ENCODE assay signal across 15 cellular contexts in the genomic region with DNA sequence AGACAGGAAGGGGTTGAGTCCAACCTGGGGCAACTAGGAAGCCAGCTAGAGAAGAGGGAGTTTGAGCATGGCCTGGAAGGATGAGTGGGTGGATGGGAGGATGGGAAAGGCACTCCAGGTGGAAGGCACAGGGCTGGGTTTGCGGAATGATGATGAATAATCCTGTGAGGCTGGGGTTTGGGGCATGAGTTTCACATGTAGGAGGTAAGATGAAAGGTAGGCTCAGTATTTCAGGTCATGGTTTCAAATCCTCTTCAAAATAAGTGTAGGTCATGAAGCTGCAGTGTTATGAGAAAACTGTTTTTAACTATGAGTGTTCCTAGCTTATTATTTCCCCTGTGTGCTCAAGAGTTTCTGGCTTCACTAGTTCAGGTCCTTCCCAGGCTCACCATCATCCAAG.
DNase-seq lines count a peak whose midpoint lies in the region; ATAC-seq, FAIRE-seq and TF ChIP-seq lines count a peak whose summit lies in the region.
"Had no signal": no experiment of that assay in that cellular context is flagged by ENCODE, and none has a peak within 500 bp of the region (broad histone marks: within the 10 kb centered on the region; RNA-seq: fewer than 3 reads in every experiment).

No MANE protein-coding gene starts in this region.

- peaks cover 1% of the 10 kb centered on the region for H3K79me2 ChIP-seq in GM12878 (ENCODE audit: control insufficient read depth, insufficient read depth, low read length)

- POLR2A ChIA-PET in GM12878 (lab: Charles Lee): interaction anchor here (0.6 to 3.7 kb wide), 2 partner anchors 9 to 188 kb away, joined by 4 to 11 read pairs; no protein-coding TSS in a partner anchor

- no peaks in the 10 kb centered on the region for H3K9me3 ChIP-seq in GM12878 (replicated peaks; ENCODE audit: control insufficient read depth, insufficient read depth, low read length)

- peak; percentile 61 for ATAC-seq in HG03025 (IDR thresholded peaks at IDR 0.05; ENCODE audit: low FRiP score, unreplicated experiment)
- peak; percentile 86 for ATAC-seq in GM12878
- ATAC-seq in GM19452 (IDR thresholded peaks at IDR 0.05; ENCODE audit: unreplicated experiment): no peak
- no peak for ATAC-seq in omental fat pad (ENCODE audit: low FRiP score)
- ATAC-seq: esophagus mucosa, left ventricle myocardium superior had no signal

- H3K4me2 ChIP-seq in GM12878 (ENCODE audit: control insufficient read depth, insufficient read depth): peak overlapping the region; percentile 55; the same call in 1 of the 2 replicates

- no TSS peak for BruUV-seq in GM12878 (replicated peaks; lab: Mats Ljungman, UMichigan)

- TF ChIP-seq EP300 in GM12878 (IDR thresholded peaks at IDR 0.05; ENCODE audit: borderline replicate concordance in 1 of 2, control insufficient read depth in 1 of 2, low read depth in 2 of 2, low read length in 2 of 2): peak in 1 of 2 experiments; percentile 47; a peak in 1 of 4 replicates

- TF ChIP-seq RAD21 in GM12878 (IDR thresholded peaks at IDR 0.05; ENCODE audit: insufficient read depth, low read depth, low read length): no peak

- H3K4me1 ChIP-seq in GM12878 (ENCODE audit: control insufficient read depth, insufficient read depth, low read length): peaks cover 52% of the 10 kb centered on the region

- H3K9ac ChIP-seq in GM12878 (ENCODE audit: control insufficient read depth, insufficient read depth, low read length): peak overlapping the region; percentile 9; the same call in 1 of the 2 replicates

- CTCF ChIA-PET in GM12878 (lab: Yijun Ruan, JAX): interaction anchor here (0.7 to 20.0 kb wide), 8 partner anchors 9 to 294 kb away, joined by 3 to 190 read pairs (median 5); partner anchors contain the start of gene HOXB5

- H2AFZ ChIP-seq in GM12878 (ENCODE audit: control insufficient read depth, low read depth, low read length): no peak overlapping the region

- SMC1A ChIA-PET in GM12878 (lab: Charles Lee; ENCODE audit: uncharacterized antibody, unreplicated experiment): interaction anchor here (0.6 to 5.4 kb wide), 9 partner anchors 8 to 185 kb away, joined by 3 to 38 read pairs (median 5); no protein-coding TSS in a partner anchor

- intact Hi-C loops in GM12878 (cut with micrococcal nuclease; ENCODE audit: unreplicated experiment): no loop called here

- DNase-seq in GM06990 (ENCODE audit: extremely low read depth, insufficient read length) (peak; percentile 45), GM13976 (ENCODE audit: low spot score) (peak; percentile 31), GM12878 (ENCODE audit: low read depth, low spot score) (peak; percentile 57), ureter (ENCODE audit: low spot score) (no peak), omental fat pad (ENCODE audit: low spot score) (no peak), brain microvascular endothelial cell (no peak)
- DNase-seq: GF-D8, GOT3, left ventricle myocardium superior, MV-4-11, NCI-H2171 treated with DMSO at 0.1 percent for 48 hours, OCI-M1 had no signal

- H3K36me3 ChIP-seq in GM06990 (ENCODE audit: control insufficient read depth, insufficient read depth, low read length) (no peaks in the 10 kb centered on the region), GM12878 (ENCODE audit: control insufficient read depth in 2 of 2, insufficient read depth in 2 of 2, low read length in 1 of 2) (no peaks in the 10 kb centered on the region), brain microvascular endothelial cell (replicated peaks) (no peaks in the 10 kb centered on the region)

- no peak for TF ChIP-seq POLR2A in GM12878 (IDR thresholded peaks at IDR 0.05; ENCODE audit: low read depth, low read length)

- RAD21 ChIA-PET in GM12878 (lab: Charles Lee; ENCODE audit: unreplicated experiment): interaction anchor here (0.9 to 5.0 kb wide), 6 partner anchors 9 to 188 kb away, joined by 3 to 23 read pairs (median 4); no protein-coding TSS in a partner anchor

- H4K20me1 ChIP-seq in GM12878 (ENCODE audit: control insufficient read depth, insufficient read depth): no peaks in the 10 kb centered on the region

- 0% methylated on average over 1 of the region's 1 CpG for WGBS in GM12878 (ENCODE audit: insufficient coverage, insufficient replicate concordance, low lambda C conversion rate, missing lambda C conversion rate)

- H3K27me3 ChIP-seq in GM06990 (replicated peaks; ENCODE audit: control insufficient read depth, insufficient read depth, low read length) (no peaks in the 10 kb centered on the region), GM12878 (replicated peaks in 1 of 2; ENCODE audit: control insufficient read depth in 2 of 2, insufficient read depth in 2 of 2, low read length in 1 of 2) (no peaks in the 10 kb centered on the region), brain microvascular endothelial cell (replicated peaks) (peaks cover 11% of the 10 kb centered on the region)

- FAIRE-seq in GM12878 (lab: Jason Lieb, UNC): peak; percentile 66

- peak overlapping the region; percentile 78 for H3K27ac ChIP-seq in GM12878 (ENCODE audit: control insufficient read depth, insufficient read depth)
- H3K27ac ChIP-seq in brain microvascular endothelial cell: no peak overlapping the region

- in situ Hi-C loops in GM13976 (cut with MboI; ENCODE audit: low sequenced_read_pairs, unreplicated experiment): no loop called here
- in situ Hi-C loops in GM12878 (cut with MboI): no loop called here
- in situ Hi-C loops in brain microvascular endothelial cell (cut with HindIII; ENCODE audit: low pct_ligation_motif_present, low sequenced_read_pairs): no loop called here

- TF ChIP-seq CTCF in GM06990 (IDR thresholded peaks at IDR 0.05; ENCODE audit: insufficient read depth, low read length, poor library complexity, severe bottlenecking): no peak
- no peak for TF ChIP-seq CTCF in GM13976 (IDR thresholded peaks at IDR 0.05; ENCODE audit: borderline replicate concordance, control extremely low read depth, extremely low read depth, insufficient read depth, missing control alignments)
- no peak for TF ChIP-seq CTCF in GM12878 (IDR thresholded peaks at IDR 0.05 in 2 of 3, conservative IDR thresholded peaks at IDR 0.05 in 1 of 3; ENCODE audit: control insufficient read depth in 2 of 3, extremely low read depth in 1 of 3, insufficient read depth in 1 of 3, low read depth in 3 of 3, low read length in 3 of 3)
- no peak for TF ChIP-seq CTCF in omental fat pad (IDR thresholded peaks at IDR 0.05)
- no peak for TF ChIP-seq CTCF in brain microvascular endothelial cell (IDR thresholded peaks at IDR 0.05; ENCODE audit: low read depth, low read length, missing control alignments)

- H3K4me3 ChIP-seq in GM06990 (replicated peaks; ENCODE audit: low read depth, low read length): no peak overlapping the region
- peak overlapping the region; percentile 39; the same call in 1 of the 2 replicates for H3K4me3 ChIP-seq in GM12878
- H3K4me3 ChIP-seq in brain microvascular endothelial cell (ENCODE audit: low read depth, low read length): no peak overlapping the region

TF ChIP-seq in GM12878, 131 proteins besides CTCF, POLR2A, EP300 and RAD21 (continues in another document):
- no peak for TF ChIP-seq ATF7 (IDR thresholded peaks at IDR 0.05; ENCODE audit: low read depth)
- no peak for TF ChIP-seq PAX8 (IDR thresholded peaks at IDR 0.05)
- no peak for TF ChIP-seq CBFB (IDR thresholded peaks at IDR 0.05; ENCODE audit: low read depth)
- no peak for TF ChIP-seq TCF3 (IDR thresholded peaks at IDR 0.05; ENCODE audit: borderline replicate concordance, insufficient read depth, low read depth, low read length)
- no peak for TF ChIP-seq TBL1XR1 (IDR thresholded peaks at IDR 0.05; ENCODE audit: low read depth, low read length)
- TF ChIP-seq, protein P1, sequence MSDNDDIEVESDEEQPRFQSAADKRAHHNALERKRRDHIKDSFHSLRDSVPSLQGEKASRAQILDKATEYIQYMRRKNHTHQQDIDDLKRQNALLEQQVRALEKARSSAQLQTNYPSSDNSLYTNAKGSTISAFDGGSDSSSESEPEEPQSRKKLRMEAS (IDR thresholded peaks at IDR 0.05; ENCODE audit: low read depth, low read length): no peak
- TF ChIP-seq, protein P2, sequence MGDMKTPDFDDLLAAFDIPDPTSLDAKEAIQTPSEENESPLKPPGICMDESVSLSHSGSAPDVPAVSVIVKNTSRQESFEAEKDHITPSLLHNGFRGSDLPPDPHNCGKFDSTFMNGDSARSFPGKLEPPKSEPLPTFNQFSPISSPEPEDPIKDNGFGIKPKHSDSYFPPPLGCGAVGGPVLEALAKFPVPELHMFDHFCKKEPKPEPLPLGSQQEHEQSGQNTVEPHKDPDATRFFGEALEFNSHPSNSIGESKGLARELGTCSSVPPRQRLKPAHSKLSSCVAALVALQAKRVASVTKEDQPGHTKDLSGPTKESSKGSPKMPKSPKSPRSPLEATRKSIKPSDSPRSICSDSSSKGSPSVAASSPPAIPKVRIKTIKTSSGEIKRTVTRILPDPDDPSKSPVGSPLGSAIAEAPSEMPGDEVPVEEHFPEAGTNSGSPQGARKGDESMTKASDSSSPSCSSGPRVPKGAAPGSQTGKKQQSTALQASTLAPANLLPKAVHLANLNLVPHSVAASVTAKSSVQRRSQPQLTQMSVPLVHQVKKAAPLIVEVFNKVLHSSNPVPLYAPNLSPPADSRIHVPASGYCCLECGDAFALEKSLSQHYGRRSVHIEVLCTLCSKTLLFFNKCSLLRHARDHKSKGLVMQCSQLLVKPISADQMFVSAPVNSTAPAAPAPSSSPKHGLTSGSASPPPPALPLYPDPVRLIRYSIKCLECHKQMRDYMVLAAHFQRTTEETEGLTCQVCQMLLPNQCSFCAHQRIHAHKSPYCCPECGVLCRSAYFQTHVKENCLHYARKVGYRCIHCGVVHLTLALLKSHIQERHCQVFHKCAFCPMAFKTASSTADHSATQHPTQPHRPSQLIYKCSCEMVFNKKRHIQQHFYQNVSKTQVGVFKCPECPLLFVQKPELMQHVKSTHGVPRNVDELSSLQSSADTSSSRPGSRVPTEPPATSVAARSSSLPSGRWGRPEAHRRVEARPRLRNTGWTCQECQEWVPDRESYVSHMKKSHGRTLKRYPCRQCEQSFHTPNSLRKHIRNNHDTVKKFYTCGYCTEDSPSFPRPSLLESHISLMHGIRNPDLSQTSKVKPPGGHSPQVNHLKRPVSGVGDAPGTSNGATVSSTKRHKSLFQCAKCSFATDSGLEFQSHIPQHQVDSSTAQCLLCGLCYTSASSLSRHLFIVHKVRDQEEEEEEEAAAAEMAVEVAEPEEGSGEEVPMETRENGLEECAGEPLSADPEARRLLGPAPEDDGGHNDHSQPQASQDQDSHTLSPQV (IDR thresholded peaks at IDR 0.05): no peak
- TF ChIP-seq CHD4 (IDR thresholded peaks at IDR 0.05): no peak
- peak; percentile 77 for TF ChIP-seq IRF4 (IDR thresholded peaks at IDR 0.05; ENCODE audit: low read depth, low read length)
- no peak for TF ChIP-seq CEBPB (IDR thresholded peaks at IDR 0.05; ENCODE audit: borderline replicate concordance in 1 of 2, low read depth in 2 of 2, low read length in 2 of 2)

Comparison
In these comparisons a context has a peak if more than half of its experiments do, and no peak if none do; other contexts are left out.
1. DNase-seq: peak in GM06990 (single experiment), GM13976 (single experiment) and GM12878 (single experiment); none in ureter (single experiment), omental fat pad (single experiment) and brain microvascular endothelial cell (single experiment).
2. ATAC-seq: peak in HG03025 (single experiment) and GM12878 (single experiment); none in GM19452 (single experiment) and omental fat pad (single experiment).